Comparison of ENCODE assay signal across 20 cellular contexts in the genomic region with DNA sequence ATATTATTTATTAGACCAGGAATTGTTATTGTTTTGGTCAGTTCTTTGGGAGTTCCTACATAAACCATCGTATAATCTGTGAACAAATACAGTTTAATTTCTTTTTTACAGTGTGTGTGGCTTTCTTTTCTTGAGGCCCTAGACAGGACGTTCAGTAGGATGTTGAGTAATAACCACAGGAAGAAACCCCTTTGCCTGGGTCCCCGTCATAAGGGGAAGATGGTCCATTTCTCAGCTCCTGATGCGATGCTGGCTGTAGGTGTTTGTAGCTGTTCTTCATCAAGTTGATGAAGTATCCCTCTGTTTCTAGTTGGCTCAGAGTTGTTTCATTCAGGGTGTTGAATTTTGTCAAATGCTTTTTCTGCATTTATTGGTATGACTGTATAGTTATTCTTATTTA.
A peak's percentile ranks its signal among the peaks of the same experiment; 100 is the strongest.
DNase-seq lines count a peak whose midpoint lies in the region; ATAC-seq and TF ChIP-seq lines count a peak whose summit lies in the region.
"Had no signal": no experiment of that assay in that cellular context is flagged by ENCODE, and none has a peak within 500 bp of the region (broad histone marks: within the 10 kb centered on the region; RNA-seq: fewer than 3 reads in every experiment).

No MANE protein-coding gene starts in this region.

- H3K36me3 Mint-ChIP-seq in activated CD8-positive, alpha-beta T cell treated with anti-CD3 and anti-CD28 coated beads for 36 hours (ENCODE audit: low read depth), result no peaks in the 10 kb centered on the region
- no peaks in the 10 kb centered on the region for H3K36me3 Mint-ChIP-seq in activated CD8-positive, alpha-beta T cell treated with anti-CD3 and anti-CD28 coated beads, Interleukin-2, amount 10 ng/mL, durations not matched to agents 7 days and 5 days (ENCODE audit: low read depth)
- H3K36me3 Mint-ChIP-seq in neural crest cell (ENCODE audit: low read depth), result no peaks in the 10 kb centered on the region
- no peaks in the 10 kb centered on the region for H3K36me3 Mint-ChIP-seq in stimulated activated memory B cell treated with anti-CD40 and anti-IgM and Interleukin-4, amounts not matched to agents 10 μg/mL and 1 μg/mL and 100 μg/mL, for 72 hours
- H3K36me3 Mint-ChIP-seq: CD4-positive, CD25-positive, alpha-beta regulatory T cell had no signal

- H3K9me3 ChIP-seq in WERI-Rb-1 (ENCODE audit: severe bottlenecking), result no peaks in the 10 kb centered on the region

- peaks cover 6% of the 10 kb centered on the region for H3K4me1 Mint-ChIP-seq in activated CD8-positive, alpha-beta T cell treated with anti-CD3 and anti-CD28 coated beads for 36 hours (ENCODE audit: low read depth)
- peaks cover 3% of the 10 kb centered on the region for H3K4me1 Mint-ChIP-seq in activated CD8-positive, alpha-beta T cell treated with anti-CD3 and anti-CD28 coated beads, Interleukin-2, amount 10 ng/mL, durations not matched to agents 7 days and 5 days (ENCODE audit: low read depth)
- no peaks in the 10 kb centered on the region for H3K4me1 Mint-ChIP-seq in neural crest cell
- no peaks in the 10 kb centered on the region for H3K4me1 Mint-ChIP-seq in stimulated activated memory B cell treated with anti-CD40 and anti-IgM and Interleukin-4, amounts not matched to agents 10 μg/mL and 1 μg/mL and 100 μg/mL, for 72 hours
- H3K4me1 Mint-ChIP-seq: CD4-positive, CD25-positive, alpha-beta regulatory T cell had no signal

- H3K4me3 Mint-ChIP-seq in activated CD8-positive, alpha-beta T cell treated with anti-CD3 and anti-CD28 coated beads for 36 hours, result no peak overlapping the region
- H3K4me3 Mint-ChIP-seq in activated CD8-positive, alpha-beta T cell treated with anti-CD3 and anti-CD28 coated beads, Interleukin-2, amount 10 ng/mL, durations not matched to agents 7 days and 5 days, result no peak overlapping the region
- no peak overlapping the region for H3K4me3 Mint-ChIP-seq in neural crest cell
- no peak overlapping the region for H3K4me3 Mint-ChIP-seq in stimulated activated memory B cell treated with anti-CD40 and anti-IgM and Interleukin-4, amounts not matched to agents 10 μg/mL and 1 μg/mL and 100 μg/mL, for 72 hours
- H3K4me3 Mint-ChIP-seq: CD4-positive, CD25-positive, alpha-beta regulatory T cell had no signal

- intact Hi-C loops in activated CD8-positive, alpha-beta T cell treated with anti-CD3 and anti-CD28 coated beads for 36 hours (cut with micrococcal nuclease), result no loop called here

- ATAC-seq in activated CD8-positive, alpha-beta T cell treated with anti-CD3 and anti-CD28 coated beads for 36 hours, result peak; percentile 34
- ATAC-seq in activated CD8-positive, alpha-beta T cell treated with anti-CD3 and anti-CD28 coated beads, Interleukin-2, amount 10 ng/mL, durations not matched to agents 7 days and 5 days, result no peak
- ATAC-seq in stimulated activated memory B cell treated with anti-CD40 and anti-IgM and Interleukin-4, amounts not matched to agents 10 μg/mL and 1 μg/mL and 100 μg/mL, for 72 hours, result no peak
- ATAC-seq in HG03139 (IDR thresholded peaks at IDR 0.05; ENCODE audit: unreplicated experiment), result no peak

- H3K27ac ChIP-seq in WERI-Rb-1, result no peak overlapping the region

- POLR2A ChIA-PET in activated CD8-positive, alpha-beta T cell treated with anti-CD3 and anti-CD28 coated beads for 36 hours (lab: Charles Lee), result interaction anchor here (0.6 kb wide), 1 partner anchor 663 kb away, joined by 3 read pairs; no protein-coding TSS in a partner anchor
- POLR2A ChIA-PET in activated CD8-positive, alpha-beta T cell treated with anti-CD3 and anti-CD28 coated beads, Interleukin-2, amount 10 ng/mL, durations not matched to agents 7 days and 5 days (lab: Charles Lee), result no interaction called here

- no peaks in the 10 kb centered on the region for H3K27me3 ChIP-seq in WERI-Rb-1 (ENCODE audit: insufficient read depth, low read depth, severe bottlenecking)

- H3K36me3 ChIP-seq in WERI-Rb-1, result no peaks in the 10 kb centered on the region

- peaks cover 3% of the 10 kb centered on the region for H3K27me3 Mint-ChIP-seq in activated CD8-positive, alpha-beta T cell treated with anti-CD3 and anti-CD28 coated beads for 36 hours
- no peaks in the 10 kb centered on the region for H3K27me3 Mint-ChIP-seq in activated CD8-positive, alpha-beta T cell treated with anti-CD3 and anti-CD28 coated beads, Interleukin-2, amount 10 ng/mL, durations not matched to agents 7 days and 5 days (ENCODE audit: low read depth)
- H3K27me3 Mint-ChIP-seq in neural crest cell (ENCODE audit: low read depth), result no peaks in the 10 kb centered on the region
- H3K27me3 Mint-ChIP-seq in stimulated activated memory B cell treated with anti-CD40 and anti-IgM and Interleukin-4, amounts not matched to agents 10 μg/mL and 1 μg/mL and 100 μg/mL, for 72 hours, result peaks cover 26% of the 10 kb centered on the region
- H3K27me3 Mint-ChIP-seq: CD4-positive, CD25-positive, alpha-beta regulatory T cell had no signal

- DNase-seq in activated CD8-positive, alpha-beta T cell treated with anti-CD3 and anti-CD28 coated beads for 36 hours, result peak; percentile 17
- DNase-seq in activated CD8-positive, alpha-beta T cell treated with anti-CD3 and anti-CD28 coated beads, Interleukin-2, amount 10 ng/mL, durations not matched to agents 7 days and 5 days, result no peak
- DNase-seq in HT1080 (ENCODE audit: low read depth), result peak; percentile 11
- DNase-seq in NOMO-1 treated with DMSO at 0.1 percent for 48 hours (lab: John Stamatoyannopoulos, UW; ENCODE audit: unreplicated experiment), result peak; percentile 59
- DNase-seq in neural crest cell (ENCODE audit: low read depth, low spot score), result no peak
- DNase-seq in WERI-Rb-1, result no peak
- DNase-seq: AML-193, DMS79 treated with DMSO at 0.1 percent for 48 hours, H7, KBM-7, MM.1S, NCI-H1417, NCI-H1930, NCI-H2171, NCI-H446 treated with DMSO at 0.1 percent for 48 hours, NCI-H774, SIG-M5 had no signal

- peaks cover 3% of the 10 kb centered on the region for H3K9me3 Mint-ChIP-seq in activated CD8-positive, alpha-beta T cell treated with anti-CD3 and anti-CD28 coated beads for 36 hours
- H3K9me3 Mint-ChIP-seq in activated CD8-positive, alpha-beta T cell treated with anti-CD3 and anti-CD28 coated beads, Interleukin-2, amount 10 ng/mL, durations not matched to agents 7 days and 5 days (ENCODE audit: insufficient read depth), result no peaks in the 10 kb centered on the region
- peaks cover 3% of the 10 kb centered on the region for H3K9me3 Mint-ChIP-seq in neural crest cell
- H3K9me3 Mint-ChIP-seq in stimulated activated memory B cell treated with anti-CD40 and anti-IgM and Interleukin-4, amounts not matched to agents 10 μg/mL and 1 μg/mL and 100 μg/mL, for 72 hours, result peaks cover 3% of the 10 kb centered on the region
- H3K9me3 Mint-ChIP-seq: CD4-positive, CD25-positive, alpha-beta regulatory T cell had no signal

- H3K4me3 ChIP-seq in WERI-Rb-1 (ENCODE audit: low read depth, low read length), result no peak overlapping the region

- TF ChIP-seq CTCF in activated CD8-positive, alpha-beta T cell treated with anti-CD3 and anti-CD28 coated beads for 36 hours (IDR thresholded peaks at IDR 0.05), result no peak
- no peak for TF ChIP-seq CTCF in neural crest cell (conservative IDR thresholded peaks at IDR 0.05)
- no peak for TF ChIP-seq CTCF in WERI-Rb-1 (IDR thresholded peaks at IDR 0.05; ENCODE audit: low read depth, low read length)

- CTCF ChIA-PET in activated CD8-positive, alpha-beta T cell treated with anti-CD3 and anti-CD28 coated beads for 36 hours (lab: Charles Lee), result no interaction called here
- CTCF ChIA-PET in activated CD8-positive, alpha-beta T cell treated with anti-CD3 and anti-CD28 coated beads, Interleukin-2, amount 10 ng/mL, durations not matched to agents 7 days and 5 days (lab: Charles Lee), result no interaction called here

- H3K27ac Mint-ChIP-seq in activated CD8-positive, alpha-beta T cell treated with anti-CD3 and anti-CD28 coated beads for 36 hours, result no peak overlapping the region
- H3K27ac Mint-ChIP-seq in activated CD8-positive, alpha-beta T cell treated with anti-CD3 and anti-CD28 coated beads, Interleukin-2, amount 10 ng/mL, durations not matched to agents 7 days and 5 days, result no peak overlapping the region
- H3K27ac Mint-ChIP-seq in neural crest cell (ENCODE audit: unreplicated experiment), result peak overlapping the region; percentile 43
- H3K27ac Mint-ChIP-seq in stimulated activated memory B cell treated with anti-CD40 and anti-IgM and Interleukin-4, amounts not matched to agents 10 μg/mL and 1 μg/mL and 100 μg/mL, for 72 hours, result no peak overlapping the region

Comparison
In these comparisons a context has a peak if more than half of its experiments do, and no peak if none do; other contexts are left out.
1. DNase-seq: peak in activated CD8-positive, alpha-beta T cell treated with anti-CD3 and anti-CD28 coated beads for 36 hours (single experiment), HT1080 (single experiment) and NOMO-1 treated with DMSO at 0.1 percent for 48 hours (single experiment); none in activated CD8-positive, alpha-beta T cell treated with anti-CD3 and anti-CD28 coated beads, Interleukin-2, amount 10 ng/mL, durations not matched to agents 7 days and 5 days (single experiment), neural crest cell (single experiment) and WERI-Rb-1 (single experiment).